Comparison of ENCODE assay signal across 2 cellular contexts in genomic region chr1:156601122-156601830, GRCh38.
TF ChIP-seq lines count a peak whose summit lies in the region.

Gene GPATCH4 (minus strand): TSS chr1:156601479.

TF ChIP-seq in HEK293, 187 proteins besides CTCF, POLR2A, EP300 and RAD21 (continued from another document and continues in another):
- TF ChIP-seq ZBTB11 (tag by site-specific recombination; conservative IDR thresholded peaks at IDR 0.05; ENCODE audit: low read depth) (peak; percentile 93), ZNF510 (tag by site-specific recombination; IDR thresholded peaks at IDR 0.05; ENCODE audit: insufficient replicate concordance) (no peak), KLF17 (tag by site-specific recombination; IDR thresholded peaks at IDR 0.05) (0 out of 2 replicates have a peak, but pooled peaks have one; percentile 52), ATF2 (tag by site-specific recombination; IDR thresholded peaks at IDR 0.05; ENCODE audit: low read depth) (no peak), PRDM6 (tag by site-specific recombination; IDR thresholded peaks at IDR 0.05) (no peak), ZNF624 (tag by site-specific recombination; IDR thresholded peaks at IDR 0.05) (no peak), HIC1 (tag by site-specific recombination; IDR thresholded peaks at IDR 0.05) (no peak), ZFP3 (tag by site-specific recombination; IDR thresholded peaks at IDR 0.05; ENCODE audit: low read depth) (no peak), ZNF350 (tag by site-specific recombination; IDR thresholded peaks at IDR 0.05) (no peak), ZNF10 (tag by site-specific recombination; IDR thresholded peaks at IDR 0.05) (no peak), PBX3 (CRISPR knock-in tag; IDR thresholded peaks at IDR 0.05) (no peak), ZNF701 (tag by site-specific recombination; IDR thresholded peaks at IDR 0.05) (no peak), IKZF3 (tag by site-specific recombination; IDR thresholded peaks at IDR 0.05) (peak; percentile 94), ZNF155 (tag by site-specific recombination; IDR thresholded peaks at IDR 0.05) (no peak), ZNF391 (tag by site-specific recombination; IDR thresholded peaks at IDR 0.05; ENCODE audit: borderline replicate concordance, low read depth) (no peak), SP7 (tag by site-specific recombination; IDR thresholded peaks at IDR 0.05) (peak; percentile 64)

TF ChIP-seq in K562, 482 proteins besides CTCF, POLR2A, EP300 and RAD21 (continued from another document):
- 0 out of 2 replicates have a peak, but pooled peaks have one; percentile 48 for TF ChIP-seq PREB (CRISPR knock-in tag; IDR thresholded peaks at IDR 0.05)
- TF ChIP-seq KDM4B (IDR thresholded peaks at IDR 0.05; ENCODE audit: borderline replicate concordance in 2 of 2, low read depth in 1 of 2), result no peak
- TF ChIP-seq DIDO1 (tag; IDR thresholded peaks at IDR 0.05; ENCODE audit: low read depth), result peak; percentile 88
- TF ChIP-seq PCBP2 (IDR thresholded peaks at IDR 0.05; ENCODE audit: low read depth, low read length, poor library complexity, severe bottlenecking), result no peak
- 0 out of 2 replicates have a peak, but pooled peaks have one; percentile 60 for TF ChIP-seq ZBTB9 (CRISPR knock-in tag; IDR thresholded peaks at IDR 0.05)
- TF ChIP-seq KLF10 (CRISPR knock-in tag; IDR thresholded peaks at IDR 0.05), result no peak
- TF ChIP-seq KAT2B (IDR thresholded peaks at IDR 0.05; ENCODE audit: low read depth, low read length), result no peak
- TF ChIP-seq TRIM25 (IDR thresholded peaks at IDR 0.05; ENCODE audit: borderline replicate concordance), result no peak
- TF ChIP-seq RCOR1 (IDR thresholded peaks at IDR 0.05; ENCODE audit: borderline replicate concordance in 1 of 2, low read depth in 2 of 2, low read length in 2 of 2), result peak; percentile 62 to 87; a peak in 3 of 4 replicates
- TF ChIP-seq HDAC6 (IDR thresholded peaks at IDR 0.05; ENCODE audit: low read depth, low read length), result no peak
- peak; percentile 81 for TF ChIP-seq HCFC1 (IDR thresholded peaks at IDR 0.05; ENCODE audit: low read depth, low read length)
- TF ChIP-seq CREB3 (tag; conservative IDR thresholded peaks at IDR 0.05; ENCODE audit: low read depth), result no peak
- TF ChIP-seq THRB (CRISPR knock-in tag; conservative IDR thresholded peaks at IDR 0.05), result no peak
- TF ChIP-seq ELF2 (CRISPR knock-in tag; IDR thresholded peaks at IDR 0.05), result peak; percentile 96
- TF ChIP-seq SMAD4 (CRISPR knock-in tag; conservative IDR thresholded peaks at IDR 0.05), result peak; percentile 41; the same call in 1 of the 2 replicates
- peak; percentile 85 for TF ChIP-seq SUPT5H (IDR thresholded peaks at IDR 0.05)
- TF ChIP-seq ETS1 (conservative IDR thresholded peaks at IDR 0.05; ENCODE audit: control insufficient read depth, low read depth, low read length), result peak; percentile 95
- TF ChIP-seq RBBP5 (IDR thresholded peaks at IDR 0.05; ENCODE audit: borderline replicate concordance, insufficient read depth, low read length, poor library complexity, severe bottlenecking), result peak; percentile 78
- TF ChIP-seq TAF9B (IDR thresholded peaks at IDR 0.05; ENCODE audit: partially characterized antibody), result peak; percentile 88
- TF ChIP-seq ERF (CRISPR knock-in tag; IDR thresholded peaks at IDR 0.05), result 0 out of 2 replicates have a peak, but pooled peaks have one; percentile 49
- peak; percentile 99 for TF ChIP-seq HDAC2 (IDR thresholded peaks at IDR 0.05)
- peak; percentile 81 for TF ChIP-seq TAF7 (tag; IDR thresholded peaks at IDR 0.05)
- peak; percentile 69; the same call in 1 of the 2 replicates for TF ChIP-seq MTA3 (IDR thresholded peaks at IDR 0.05; ENCODE audit: borderline replicate concordance)
- peak; percentile 60 to 77; a peak in 3 of 4 replicates for TF ChIP-seq KDM1A (IDR thresholded peaks at IDR 0.05)
- 0 out of 2 replicates have a peak, but pooled peaks have one; percentile 51 for TF ChIP-seq RREB1 (CRISPR knock-in tag; IDR thresholded peaks at IDR 0.05)
- peak; percentile 93 for TF ChIP-seq TBP (optimal IDR thresholded peaks at IDR 0.05; ENCODE audit: low read depth, low read length)
- TF ChIP-seq NCOA2 (IDR thresholded peaks at IDR 0.05; ENCODE audit: partially characterized antibody in 2 of 2), result no peak
- TF ChIP-seq NBN (IDR thresholded peaks at IDR 0.05; ENCODE audit: low read depth), result peak; percentile 58; the same call in 1 of the 2 replicates
- peak; percentile 63 to 71; a peak in 3 of 4 replicates for TF ChIP-seq FOXK2 (conservative IDR thresholded peaks at IDR 0.05 in 1 of 2, IDR thresholded peaks at IDR 0.05 in 1 of 2; ENCODE audit: low read depth in 2 of 2)
- no peak for TF ChIP-seq PRMT5 (CRISPR knock-in tag; IDR thresholded peaks at IDR 0.05)
- TF ChIP-seq E2F1 (CRISPR knock-in tag; IDR thresholded peaks at IDR 0.05), result peak; percentile 62; the same call in 1 of the 2 replicates
